ENCODE assay signal across 1 cellular context in genomic region chr4:77152421-77152820, GRCh38.
TF ChIP-seq lines count a peak whose summit lies in the region.

No MANE protein-coding gene starts in this region.

TF ChIP-seq in K562, 482 proteins besides CTCF, POLR2A, EP300 and RAD21 (continued from another document):
- TF ChIP-seq TAF1 (IDR thresholded peaks at IDR 0.05; ENCODE audit: control insufficient read depth, extremely low read depth, insufficient read depth, low read length, severe bottlenecking) (no peak), NRF1 (conservative IDR thresholded peaks at IDR 0.05 in 1 of 2, IDR thresholded peaks at IDR 0.05 in 1 of 2) (no peak), ETS1 (conservative IDR thresholded peaks at IDR 0.05; ENCODE audit: control insufficient read depth, low read depth, low read length) (no peak), WHSC1 (IDR thresholded peaks at IDR 0.05; ENCODE audit: low read length) (no peak), ZNF79 (CRISPR knock-in tag; IDR thresholded peaks at IDR 0.05; ENCODE audit: low read depth) (no peak), ZNF778 (CRISPR knock-in tag; IDR thresholded peaks at IDR 0.05) (no peak), SP2 (IDR thresholded peaks at IDR 0.05; ENCODE audit: extremely low read depth, low read depth, low read length, poor library complexity, severe bottlenecking) (no peak), SIN3B (IDR thresholded peaks at IDR 0.05; ENCODE audit: low read depth) (no peak), CREM (IDR thresholded peaks at IDR 0.05; ENCODE audit: low read depth) (no peak)
